8 cellular contexts compared by ENCODE assay signal in genomic region chr11:57639321-57640067, GRCh38. TPM values are rescaled to one million over a fixed set of nuclear protein-coding genes. Genes with fewer than 3 reads are reported as not detected.
A peak's percentile ranks its signal among the peaks of the same experiment; 100 is the strongest.
DNase-seq lines count a peak whose midpoint lies in the region; ATAC-seq and TF ChIP-seq lines count a peak whose summit lies in the region.

No MANE protein-coding gene starts in this region.

- peak overlapping the region; percentile 91 for H3K9ac ChIP-seq in Loucy (ENCODE audit: low read depth, low read length, poor library complexity, severe bottlenecking)
- no peak overlapping the region for H3K9ac ChIP-seq in mucosa of rectum (ENCODE audit: low read depth in 1 of 2, low read length in 2 of 2)

- ATAC-seq in CD4-positive, CD25-positive, alpha-beta regulatory T cell (ENCODE audit: low read depth in 2 of 2): peak in 1 of 2 donors; percentile 23
- no peak for ATAC-seq in HG03175 (IDR thresholded peaks at IDR 0.05; ENCODE audit: unreplicated experiment)

- H3K4me3 ChIP-seq in CD4-positive, CD25-positive, alpha-beta regulatory T cell (ENCODE audit: low read depth, low read length): no peak overlapping the region
- H3K4me3 ChIP-seq in Loucy (ENCODE audit: low read length, poor library complexity, severe bottlenecking) (peak overlapping the region; percentile 97), cardiac fibroblast (replicated peaks in 1 of 2; ENCODE audit: low read depth in 2 of 2, low read length in 2 of 2) (peak overlapping the region; percentile 73 to 93), mucosa of rectum (ENCODE audit: low read length in 2 of 2) (peak overlapping the region; percentile 77 to 82)

- H3K9me2 ChIP-seq in Loucy (replicated peaks; ENCODE audit: low read depth, low read length): no peaks in the 10 kb centered on the region

- peaks cover 37% of the 10 kb centered on the region for H3K79me2 ChIP-seq in Loucy (ENCODE audit: insufficient read depth, low read length)

- TF ChIP-seq CTCF in Loucy (conservative IDR thresholded peaks at IDR 0.05; ENCODE audit: low read length) (peak; percentile 49), cardiac fibroblast (IDR thresholded peaks at IDR 0.05; ENCODE audit: low read depth, low read length) (no peak)

- DNase-seq in CD4-positive, CD25-positive, alpha-beta regulatory T cell: no peak
- DNase-seq in cardiac fibroblast (ENCODE audit: low read depth in 2 of 2) (peak in 1 of 2 donors; percentile 84), AML-193 (lab: John Stamatoyannopoulos, UW) (no peak), T1000 (lab: John Stamatoyannopoulos, UW) (no peak)
- no peak for DNase-seq in activated CD4-positive, alpha-beta T cell treated with anti-CD3 and anti-CD28 coated beads, Interleukin-2, amount 50 U/mL, for 4 hours

- H3K4me3 Mint-ChIP-seq in CD4-positive, CD25-positive, alpha-beta regulatory T cell: peak overlapping the region; percentile 76 to 91 (median 85)

- no peak overlapping the region for H3K27ac Mint-ChIP-seq in CD4-positive, CD25-positive, alpha-beta regulatory T cell

- H3K36me3 ChIP-seq in CD4-positive, CD25-positive, alpha-beta regulatory T cell (ENCODE audit: control insufficient read depth, insufficient read depth, low read length): no peaks in the 10 kb centered on the region
- H3K36me3 ChIP-seq in Loucy (ENCODE audit: insufficient read depth, low read length): no peaks in the 10 kb centered on the region
- H3K36me3 ChIP-seq in mucosa of rectum (ENCODE audit: control insufficient read depth in 2 of 2, insufficient read depth in 2 of 2, low read length in 2 of 2): no peaks in the 10 kb centered on the region

- H3K27me3 Mint-ChIP-seq in CD4-positive, CD25-positive, alpha-beta regulatory T cell: peaks cover 74% of the 10 kb centered on the region

- peaks cover 0 to 28% (median 6%) of the 10 kb centered on the region in 4 donors for H3K4me1 Mint-ChIP-seq in CD4-positive, CD25-positive, alpha-beta regulatory T cell

- no peaks in the 10 kb centered on the region for H3F3A ChIP-seq in Loucy (ENCODE audit: low read depth)

- H3K4me2 ChIP-seq in Loucy (ENCODE audit: low read depth, low read length, poor library complexity, severe bottlenecking): peak overlapping the region; percentile 98

- H3K4me1 ChIP-seq in CD4-positive, CD25-positive, alpha-beta regulatory T cell (ENCODE audit: control insufficient read depth, insufficient read depth, low read length, poor library complexity, severe bottlenecking): peaks cover 20% of the 10 kb centered on the region
- peaks cover 51% of the 10 kb centered on the region for H3K4me1 ChIP-seq in Loucy (ENCODE audit: insufficient read depth, low read length, poor library complexity, severe bottlenecking)
- peaks cover 5 to 9% of the 10 kb centered on the region in 2 donors for H3K4me1 ChIP-seq in mucosa of rectum (ENCODE audit: control insufficient read depth in 2 of 2, insufficient read depth in 2 of 2, low read length in 2 of 2)

- H3K27ac ChIP-seq in CD4-positive, CD25-positive, alpha-beta regulatory T cell (ENCODE audit: insufficient read depth, low read length, poor library complexity, severe bottlenecking): no peak overlapping the region
- no peak overlapping the region for H3K27ac ChIP-seq in mucosa of rectum (ENCODE audit: low read depth in 2 of 2, low read length in 2 of 2)

- no peaks in the 10 kb centered on the region for H4K20me1 ChIP-seq in Loucy (ENCODE audit: insufficient read depth, low read length, poor library complexity, severe bottlenecking)

- no peaks in the 10 kb centered on the region for H3K9me3 Mint-ChIP-seq in CD4-positive, CD25-positive, alpha-beta regulatory T cell

- H2AFZ ChIP-seq in Loucy (ENCODE audit: low read length): peak overlapping the region; percentile 83; the same call in 1 of the 2 replicates

- H3K9me3 ChIP-seq in CD4-positive, CD25-positive, alpha-beta regulatory T cell (ENCODE audit: control insufficient read depth in 2 of 2, low read length in 2 of 2): no peaks in the 10 kb centered on the region
- H3K9me3 ChIP-seq in Loucy (ENCODE audit: insufficient read depth, low read depth, low read length): no peaks in the 10 kb centered on the region
- H3K9me3 ChIP-seq in mucosa of rectum (ENCODE audit: control insufficient read depth in 2 of 2, low read length in 2 of 2): no peaks in the 10 kb centered on the region

- peaks cover 4% of the 10 kb centered on the region for H3K27me3 ChIP-seq in CD4-positive, CD25-positive, alpha-beta regulatory T cell (ENCODE audit: control insufficient read depth, insufficient read depth, low read length)
- H3K27me3 ChIP-seq in Loucy (ENCODE audit: insufficient read depth, low read length, poor library complexity, severe bottlenecking) (no peaks in the 10 kb centered on the region), mucosa of rectum (ENCODE audit: control insufficient read depth in 2 of 2, insufficient read depth in 2 of 2, low read length in 2 of 2) (peaks cover 6 to 29% of the 10 kb centered on the region in 2 donors)

- H3K36me3 Mint-ChIP-seq in CD4-positive, CD25-positive, alpha-beta regulatory T cell: no peaks in the 10 kb centered on the region

RNA-seq across cellular contexts. Expression of gene YPEL4, which starts 10.2 kb away (rescaled TPM):
- total RNA-seq in CD4-positive, CD25-positive, alpha-beta regulatory T cell: 0.99 TPM
- under 1 TPM in 2 of 4 donors, not detected in 2; 0.13 to 0.41 TPM for polyA plus RNA-seq in CD4-positive, CD25-positive, alpha-beta regulatory T cell

RNA-seq across cellular contexts. Expression of gene CLP1, which starts 18.1 kb away (rescaled TPM):
- 18.2 TPM for total RNA-seq in CD4-positive, CD25-positive, alpha-beta regulatory T cell
- polyA plus RNA-seq in CD4-positive, CD25-positive, alpha-beta regulatory T cell: 10 to 100 TPM; 12.6 to 16.9 (median 13.6) TPM

RNA-seq across cellular contexts. Expression of gene ZDHHC5, which starts 28.4 kb away (rescaled TPM):
- total RNA-seq in CD4-positive, CD25-positive, alpha-beta regulatory T cell: 49.8 TPM
- polyA plus RNA-seq in CD4-positive, CD25-positive, alpha-beta regulatory T cell: 10 to 100 TPM; 32.1 to 38.0 (median 33.9) TPM

RNA-seq across cellular contexts. Expression of gene SERPING1, which starts 42.0 kb away (rescaled TPM):
- total RNA-seq in CD4-positive, CD25-positive, alpha-beta regulatory T cell: 1.1 TPM
- polyA plus RNA-seq in CD4-positive, CD25-positive, alpha-beta regulatory T cell: not detected
